1 cellular context compared by ENCODE assay signal in genomic region chr12:107440596-107440995, GRCh38.
TF ChIP-seq lines count a peak whose summit lies in the region.

No MANE protein-coding gene starts in this region.

TF ChIP-seq in IMR-90, 13 proteins besides CTCF, POLR2A, EP300 and RAD21:
- TF ChIP-seq ELK1 (IDR thresholded peaks at IDR 0.05; ENCODE audit: borderline replicate concordance, low read depth, low read length): no peak
- no peak for TF ChIP-seq RFX5 (IDR thresholded peaks at IDR 0.05; ENCODE audit: low read depth, low read length)
- no peak for TF ChIP-seq NFE2L2 (IDR thresholded peaks at IDR 0.05; ENCODE audit: low read depth, low read length)
- no peak for TF ChIP-seq CHD1 (IDR thresholded peaks at IDR 0.05; ENCODE audit: low read depth, low read length)
- no peak for TF ChIP-seq SMC3 (IDR thresholded peaks at IDR 0.05; ENCODE audit: low read depth, low read length)
- no peak for TF ChIP-seq FOS (IDR thresholded peaks at IDR 0.05; ENCODE audit: low read depth, low read length)
- no peak for TF ChIP-seq RCOR1 (IDR thresholded peaks at IDR 0.05; ENCODE audit: insufficient replicate concordance, low read length)
- TF ChIP-seq MAFK (IDR thresholded peaks at IDR 0.05; ENCODE audit: low read depth, low read length): no peak
- TF ChIP-seq MAZ (IDR thresholded peaks at IDR 0.05; ENCODE audit: borderline replicate concordance, low read depth, low read length): no peak
- no peak for TF ChIP-seq CEBPB (IDR thresholded peaks at IDR 0.05; ENCODE audit: low read depth, low read length)
- no peak for TF ChIP-seq BHLHE40 (IDR thresholded peaks at IDR 0.05; ENCODE audit: low read depth, low read length)
- no peak for TF ChIP-seq USF2 (IDR thresholded peaks at IDR 0.05; ENCODE audit: low read depth, low read length)
- TF ChIP-seq MXI1 (IDR thresholded peaks at IDR 0.05; ENCODE audit: borderline replicate concordance, low read depth, low read length): no peak
